In genomic region chr6:147648936-147649335, GRCh38 we compare ENCODE assay signal across 16 cellular contexts.
DNase-seq lines count a peak whose midpoint lies in the region; TF ChIP-seq lines count a peak whose summit lies in the region.
"Had no signal": no experiment of that assay in that cellular context is flagged by ENCODE, and none has a peak within 500 bp of the region (broad histone marks: within the 10 kb centered on the region; RNA-seq: fewer than 3 reads in every experiment).

No MANE protein-coding gene starts in this region.

- H3K79me2 ChIP-seq in smooth muscle cell (ENCODE audit: low read depth), result no peaks in the 10 kb centered on the region

- H3K27ac ChIP-seq in smooth muscle cell (ENCODE audit: low read depth) (peak overlapping the region; percentile 12), testis (no peak overlapping the region)
- H3K27ac ChIP-seq: PC-9, SJSA1 had no signal

- DNase-seq in EL, result peak; percentile 43
- peak; percentile 39 for DNase-seq in astrocyte of the spinal cord (ENCODE audit: low read depth, low spot score)
- peak; percentile 92 for DNase-seq in fibroblast of peridontal ligament (ENCODE audit: extremely low read depth)
- no peak for DNase-seq in smooth muscle cell (lab: John Stamatoyannopoulos, UW; ENCODE audit: unreplicated experiment)
- no peak for DNase-seq in testis
- DNase-seq in NCI-H187 treated with DMSO at 0.1 percent for 48 hours (lab: John Stamatoyannopoulos, UW), result no peak
- DNase-seq in head of caudate nucleus, result no peak
- no peak for DNase-seq in DMS79 treated with DMSO at 0.1 percent for 48 hours (lab: John Stamatoyannopoulos, UW)
- DNase-seq: DND-41, GDM1, NCI-H1417 treated with DMSO at 0.1 percent for 48 hours, NCI-H2029, NCI-H345, NCI-H524 treated with DMSO at 0.1 percent for 48 hours, PC-9 had no signal

- in situ Hi-C loops in astrocyte of the spinal cord (cut with HindIII; ENCODE audit: low sequenced_read_pairs), result no loop called here

- H2AFZ ChIP-seq in smooth muscle cell (ENCODE audit: low read depth), result no peak overlapping the region
- H2AFZ ChIP-seq: PC-9 had no signal

- H3K4me3 ChIP-seq in astrocyte of the spinal cord (ENCODE audit: low read depth, low read length) (no peak overlapping the region), smooth muscle cell (no peak overlapping the region), testis (no peak overlapping the region)
- H3K4me3 ChIP-seq: PC-9, SJSA1 had no signal

- H3K36me3 ChIP-seq in smooth muscle cell (ENCODE audit: low read depth), result no peaks in the 10 kb centered on the region
- H3K36me3 ChIP-seq in testis (ENCODE audit: low read depth, missing control alignments), result no peaks in the 10 kb centered on the region
- H3K36me3 ChIP-seq: SJSA1 had no signal

- H3K9ac ChIP-seq in smooth muscle cell (ENCODE audit: low read depth), result no peak overlapping the region

- H3K9me3 ChIP-seq in smooth muscle cell (replicated peaks; ENCODE audit: low read depth) (no peaks in the 10 kb centered on the region), testis (no peaks in the 10 kb centered on the region)
- H3K9me3 ChIP-seq: SJSA1 had no signal

- H3K4me1 ChIP-seq in smooth muscle cell (ENCODE audit: low read depth) (peaks cover 9% of the 10 kb centered on the region), testis (peaks cover 4% of the 10 kb centered on the region)

- H3K4me2 ChIP-seq in smooth muscle cell, result peak overlapping the region; percentile 53
- H3K4me2 ChIP-seq: PC-9 had no signal

- intact Hi-C loops in testis (cut with DNase I; ENCODE audit: low total_unique reads), result no loop called here
- intact Hi-C loops in head of caudate nucleus (cut with DNase I), result no loop called here

- TF ChIP-seq POLR2A in testis (IDR thresholded peaks at IDR 0.05), result no peak

- TF ChIP-seq CTCF in astrocyte of the spinal cord (IDR thresholded peaks at IDR 0.05; ENCODE audit: low read depth, low read length) (no peak), smooth muscle cell (IDR thresholded peaks at IDR 0.05; ENCODE audit: borderline replicate concordance, insufficient read depth, poor library complexity, severe bottlenecking) (no peak), testis (IDR thresholded peaks at IDR 0.05) (no peak)

- H4K20me1 ChIP-seq in smooth muscle cell (ENCODE audit: low read depth), result no peaks in the 10 kb centered on the region

- no peaks in the 10 kb centered on the region for H3K27me3 ChIP-seq in smooth muscle cell (ENCODE audit: low read depth)
- H3K27me3 ChIP-seq in testis, result no peaks in the 10 kb centered on the region
- H3K27me3 ChIP-seq: SJSA1 had no signal

- WGBS in smooth muscle cell (ENCODE audit: low lambda C conversion rate), result 51% methylated on average over 2 of the region's 2 CpGs
- 64 to 77% methylated on average over 2 of the region's 2 CpGs for WGBS in testis, 2 donors

- H3F3A ChIP-seq in smooth muscle cell (ENCODE audit: low read depth), result no peaks in the 10 kb centered on the region

Comparison
In these comparisons a context has a peak if more than half of its experiments do, and no peak if none do; other contexts are left out.
1. DNase-seq: peak in EL (single experiment), astrocyte of the spinal cord (single experiment) and fibroblast of peridontal ligament (single experiment); none in smooth muscle cell (single experiment), testis (single experiment), NCI-H187 treated with DMSO at 0.1 percent for 48 hours (single experiment), head of caudate nucleus (0 of 42) and DMS79 treated with DMSO at 0.1 percent for 48 hours (single experiment).